ENCODE assay signal across 2 cellular contexts in genomic region chr1:234907585-234908457, GRCh38.
TF ChIP-seq lines count a peak whose summit lies in the region.

No MANE protein-coding gene starts in this region.

TF ChIP-seq in IMR-90, 13 proteins besides CTCF, POLR2A, EP300 and RAD21:
- TF ChIP-seq FOS (IDR thresholded peaks at IDR 0.05; ENCODE audit: low read depth, low read length), result no peak
- TF ChIP-seq MAZ (IDR thresholded peaks at IDR 0.05; ENCODE audit: borderline replicate concordance, low read depth, low read length), result no peak
- TF ChIP-seq CEBPB (IDR thresholded peaks at IDR 0.05; ENCODE audit: low read depth, low read length), result no peak
- TF ChIP-seq BHLHE40 (IDR thresholded peaks at IDR 0.05; ENCODE audit: low read depth, low read length), result no peak
- no peak for TF ChIP-seq RCOR1 (IDR thresholded peaks at IDR 0.05; ENCODE audit: insufficient replicate concordance, low read length)
- TF ChIP-seq NFE2L2 (IDR thresholded peaks at IDR 0.05; ENCODE audit: low read depth, low read length), result no peak
- no peak for TF ChIP-seq MXI1 (IDR thresholded peaks at IDR 0.05; ENCODE audit: borderline replicate concordance, low read depth, low read length)
- no peak for TF ChIP-seq MAFK (IDR thresholded peaks at IDR 0.05; ENCODE audit: low read depth, low read length)
- no peak for TF ChIP-seq SMC3 (IDR thresholded peaks at IDR 0.05; ENCODE audit: low read depth, low read length)
- TF ChIP-seq RFX5 (IDR thresholded peaks at IDR 0.05; ENCODE audit: low read depth, low read length), result no peak
- TF ChIP-seq, protein P1, sequence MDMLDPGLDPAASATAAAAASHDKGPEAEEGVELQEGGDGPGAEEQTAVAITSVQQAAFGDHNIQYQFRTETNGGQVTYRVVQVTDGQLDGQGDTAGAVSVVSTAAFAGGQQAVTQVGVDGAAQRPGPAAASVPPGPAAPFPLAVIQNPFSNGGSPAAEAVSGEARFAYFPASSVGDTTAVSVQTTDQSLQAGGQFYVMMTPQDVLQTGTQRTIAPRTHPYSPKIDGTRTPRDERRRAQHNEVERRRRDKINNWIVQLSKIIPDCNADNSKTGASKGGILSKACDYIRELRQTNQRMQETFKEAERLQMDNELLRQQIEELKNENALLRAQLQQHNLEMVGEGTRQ (IDR thresholded peaks at IDR 0.05; ENCODE audit: low read depth, low read length), result no peak
TF ChIP-seq in IMR-90: peak in this region for 0.

TF ChIP-seq in endothelial cell of umbilical vein, 7 proteins besides CTCF, POLR2A, EP300 and RAD21:
- TF ChIP-seq MAX (IDR thresholded peaks at IDR 0.05; ENCODE audit: insufficient read depth, insufficient read length) (no peak), GATA2 (IDR thresholded peaks at IDR 0.05; ENCODE audit: insufficient read depth, insufficient read length, low read depth, low read length) (no peak), FOS (IDR thresholded peaks at IDR 0.05; ENCODE audit: borderline replicate concordance, insufficient read depth, low read length) (no peak), JUN (IDR thresholded peaks at IDR 0.05; ENCODE audit: borderline replicate concordance, insufficient read depth, insufficient read length, low read depth) (no peak), EZH2 (IDR thresholded peaks at IDR 0.05; ENCODE audit: borderline replicate concordance, low read depth, low read length, severe bottlenecking) (no peak), POLR2AphosphoS5 (IDR thresholded peaks at IDR 0.05; ENCODE audit: insufficient read depth, low read depth, low read length) (no peak), MYC (IDR thresholded peaks at IDR 0.05; ENCODE audit: low read depth, low read length) (no peak)
